ENCODE assay signal across 1 cellular context in the genomic region with DNA sequence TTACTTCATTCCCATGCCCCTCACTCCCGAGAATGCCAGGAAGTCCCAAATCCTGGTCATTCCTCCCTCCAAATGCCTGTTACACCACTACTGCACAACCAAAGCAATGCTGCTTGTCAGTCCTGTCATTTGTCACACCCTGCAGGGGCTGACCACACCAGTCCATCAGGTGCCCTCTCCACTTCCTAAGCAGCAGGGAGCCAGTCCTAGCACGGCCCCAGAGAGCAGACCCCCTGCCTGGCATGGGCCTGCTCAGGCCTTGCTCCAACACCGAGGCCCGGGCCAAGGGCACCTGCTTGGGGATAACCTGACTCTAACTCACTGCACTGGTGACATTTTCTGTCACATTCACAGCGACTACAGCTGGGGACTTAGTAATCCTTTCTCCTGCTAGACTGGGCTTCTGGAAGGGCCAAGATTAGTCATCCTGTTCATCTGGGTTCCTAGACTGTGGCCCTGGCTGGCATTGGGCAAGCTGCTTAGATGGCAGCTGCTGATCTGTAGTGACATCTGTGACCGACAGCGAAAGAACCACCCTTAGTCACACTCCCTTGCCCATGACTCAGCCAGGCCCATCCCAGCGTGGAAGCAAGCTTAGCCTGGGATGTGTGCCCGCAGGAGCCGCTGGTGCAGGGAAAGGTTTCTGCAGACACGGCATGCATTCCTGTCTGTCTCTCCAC.
TF ChIP-seq lines count a peak whose summit lies in the region.

No MANE protein-coding gene starts in this region.

TF ChIP-seq in SK-N-SH, 30 proteins besides CTCF, POLR2A, EP300 and RAD21:
- TF ChIP-seq NRF1 (IDR thresholded peaks at IDR 0.05; ENCODE audit: low read depth, low read length) (no peak), RCOR1 (IDR thresholded peaks at IDR 0.05; ENCODE audit: low read length) (no peak), NFIC (IDR thresholded peaks at IDR 0.05; ENCODE audit: borderline replicate concordance) (no peak), MEF2A (IDR thresholded peaks at IDR 0.05; ENCODE audit: borderline replicate concordance, low read depth) (no peak), YY1 (IDR thresholded peaks at IDR 0.05; ENCODE audit: low read depth) (no peak), FOSL2 (IDR thresholded peaks at IDR 0.05; ENCODE audit: borderline replicate concordance, low read depth) (peak; percentile 52; the same call in 1 of the 2 replicates), JUND (IDR thresholded peaks at IDR 0.05) (no peak; the same call in 1 of the 2 replicates), RFX5 (IDR thresholded peaks at IDR 0.05; ENCODE audit: low read length) (no peak), GABPA (IDR thresholded peaks at IDR 0.05; ENCODE audit: low read depth) (no peak), GATA2 (CRISPR knock-in tag; IDR thresholded peaks at IDR 0.05) (no peak), TCF12 (IDR thresholded peaks at IDR 0.05) (peak; percentile 40; the same call in 1 of the 2 replicates)
- TF ChIP-seq, protein P1, sequence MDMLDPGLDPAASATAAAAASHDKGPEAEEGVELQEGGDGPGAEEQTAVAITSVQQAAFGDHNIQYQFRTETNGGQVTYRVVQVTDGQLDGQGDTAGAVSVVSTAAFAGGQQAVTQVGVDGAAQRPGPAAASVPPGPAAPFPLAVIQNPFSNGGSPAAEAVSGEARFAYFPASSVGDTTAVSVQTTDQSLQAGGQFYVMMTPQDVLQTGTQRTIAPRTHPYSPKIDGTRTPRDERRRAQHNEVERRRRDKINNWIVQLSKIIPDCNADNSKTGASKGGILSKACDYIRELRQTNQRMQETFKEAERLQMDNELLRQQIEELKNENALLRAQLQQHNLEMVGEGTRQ (IDR thresholded peaks at IDR 0.05; ENCODE audit: borderline replicate concordance, low read depth, low read length) = no peak
- TF ChIP-seq, protein P2, sequence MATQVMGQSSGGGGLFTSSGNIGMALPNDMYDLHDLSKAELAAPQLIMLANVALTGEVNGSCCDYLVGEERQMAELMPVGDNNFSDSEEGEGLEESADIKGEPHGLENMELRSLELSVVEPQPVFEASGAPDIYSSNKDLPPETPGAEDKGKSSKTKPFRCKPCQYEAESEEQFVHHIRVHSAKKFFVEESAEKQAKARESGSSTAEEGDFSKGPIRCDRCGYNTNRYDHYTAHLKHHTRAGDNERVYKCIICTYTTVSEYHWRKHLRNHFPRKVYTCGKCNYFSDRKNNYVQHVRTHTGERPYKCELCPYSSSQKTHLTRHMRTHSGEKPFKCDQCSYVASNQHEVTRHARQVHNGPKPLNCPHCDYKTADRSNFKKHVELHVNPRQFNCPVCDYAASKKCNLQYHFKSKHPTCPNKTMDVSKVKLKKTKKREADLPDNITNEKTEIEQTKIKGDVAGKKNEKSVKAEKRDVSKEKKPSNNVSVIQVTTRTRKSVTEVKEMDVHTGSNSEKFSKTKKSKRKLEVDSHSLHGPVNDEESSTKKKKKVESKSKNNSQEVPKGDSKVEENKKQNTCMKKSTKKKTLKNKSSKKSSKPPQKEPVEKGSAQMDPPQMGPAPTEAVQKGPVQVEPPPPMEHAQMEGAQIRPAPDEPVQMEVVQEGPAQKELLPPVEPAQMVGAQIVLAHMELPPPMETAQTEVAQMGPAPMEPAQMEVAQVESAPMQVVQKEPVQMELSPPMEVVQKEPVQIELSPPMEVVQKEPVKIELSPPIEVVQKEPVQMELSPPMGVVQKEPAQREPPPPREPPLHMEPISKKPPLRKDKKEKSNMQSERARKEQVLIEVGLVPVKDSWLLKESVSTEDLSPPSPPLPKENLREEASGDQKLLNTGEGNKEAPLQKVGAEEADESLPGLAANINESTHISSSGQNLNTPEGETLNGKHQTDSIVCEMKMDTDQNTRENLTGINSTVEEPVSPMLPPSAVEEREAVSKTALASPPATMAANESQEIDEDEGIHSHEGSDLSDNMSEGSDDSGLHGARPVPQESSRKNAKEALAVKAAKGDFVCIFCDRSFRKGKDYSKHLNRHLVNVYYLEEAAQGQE (IDR thresholded peaks at IDR 0.05; ENCODE audit: low read depth, low read length) = no peak
- TF ChIP-seq, protein P3, sequence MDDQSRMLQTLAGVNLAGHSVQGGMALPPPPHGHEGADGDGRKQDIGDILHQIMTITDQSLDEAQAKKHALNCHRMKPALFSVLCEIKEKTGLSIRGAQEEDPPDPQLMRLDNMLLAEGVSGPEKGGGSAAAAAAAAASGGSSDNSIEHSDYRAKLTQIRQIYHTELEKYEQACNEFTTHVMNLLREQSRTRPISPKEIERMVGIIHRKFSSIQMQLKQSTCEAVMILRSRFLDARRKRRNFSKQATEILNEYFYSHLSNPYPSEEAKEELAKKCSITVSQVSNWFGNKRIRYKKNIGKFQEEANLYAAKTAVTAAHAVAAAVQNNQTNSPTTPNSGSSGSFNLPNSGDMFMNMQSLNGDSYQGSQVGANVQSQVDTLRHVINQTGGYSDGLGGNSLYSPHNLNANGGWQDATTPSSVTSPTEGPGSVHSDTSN (IDR thresholded peaks at IDR 0.05) = peak; percentile 71
- TF ChIP-seq, protein P4, sequence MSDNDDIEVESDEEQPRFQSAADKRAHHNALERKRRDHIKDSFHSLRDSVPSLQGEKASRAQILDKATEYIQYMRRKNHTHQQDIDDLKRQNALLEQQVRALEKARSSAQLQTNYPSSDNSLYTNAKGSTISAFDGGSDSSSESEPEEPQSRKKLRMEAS (IDR thresholded peaks at IDR 0.05; ENCODE audit: low read depth) = 0 out of 2 replicates have a peak, but pooled peaks have one; percentile 19
